In the genomic region with DNA sequence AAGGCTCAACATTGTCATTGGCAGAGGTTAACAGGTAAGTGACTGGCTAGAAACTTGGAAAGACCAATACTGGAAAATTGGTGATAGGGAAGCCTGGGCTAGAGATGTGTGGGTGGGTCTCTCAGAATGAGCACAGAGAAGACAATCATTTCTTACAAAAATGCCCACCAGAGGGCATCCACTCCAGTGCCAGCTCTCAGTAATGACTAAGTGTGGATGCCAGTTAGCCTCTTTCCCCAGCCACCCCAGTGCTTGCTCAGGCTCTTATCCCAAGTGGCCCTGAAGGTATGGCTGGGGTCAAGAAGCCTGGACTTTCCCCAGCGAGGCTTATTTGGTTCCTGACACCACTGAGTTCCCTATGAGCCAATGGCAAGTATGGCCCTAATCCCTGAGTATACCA, we compare ENCODE assay signal across 8 cellular contexts.
DNase-seq lines count a peak whose midpoint lies in the region; ATAC-seq and FAIRE-seq lines count a peak whose summit lies in the region.

No MANE protein-coding gene starts in this region.

- ATAC-seq in GM18517 (IDR thresholded peaks at IDR 0.05; ENCODE audit: unreplicated experiment) = no peak

- FAIRE-seq in GM19239 (lab: Jason Lieb, UNC) = peak; percentile 56

- DNase-seq in DMS53 (lab: John Stamatoyannopoulos, UW) (peak; percentile 41), DMS53 treated with DMSO at 0.1 percent for 48 hours (lab: John Stamatoyannopoulos, UW; ENCODE audit: unreplicated experiment) (no peak), GM19239 (ENCODE audit: insufficient read length, low spot score) (peak; percentile 6), RKO (ENCODE audit: low spot score) (peak; percentile 58), iPS-NIHi11 (ENCODE audit: low spot score) (peak; percentile 28), HuH-7.5 (ENCODE audit: low spot score) (no peak), NOMO-1 treated with DMSO at 0.1 percent for 48 hours (lab: John Stamatoyannopoulos, UW; ENCODE audit: unreplicated experiment) (no peak)

Comparison
In these comparisons a context has a peak if more than half of its experiments do, and no peak if none do; other contexts are left out.
1. DNase-seq: peak in DMS53 (single experiment), GM19239 (single experiment), RKO (single experiment) and iPS-NIHi11 (single experiment); none in DMS53 treated with DMSO at 0.1 percent for 48 hours (single experiment), HuH-7.5 (single experiment) and NOMO-1 treated with DMSO at 0.1 percent for 48 hours (single experiment).